In genomic region chr6:7907159-7907558, GRCh38 we compare ENCODE assay signal across 1 cellular context.
TF ChIP-seq lines count a peak whose summit lies in the region.

No MANE protein-coding gene starts in this region.

TF ChIP-seq in GM12878, 131 proteins besides CTCF, POLR2A, EP300 and RAD21 (continued from another document):
- no peak for TF ChIP-seq FOS (IDR thresholded peaks at IDR 0.05; ENCODE audit: borderline replicate concordance, extremely low read depth, insufficient read length)
- TF ChIP-seq POLR2AphosphoS2 (IDR thresholded peaks at IDR 0.05; ENCODE audit: low read depth, low read length), result no peak
- TF ChIP-seq SMAD5 (IDR thresholded peaks at IDR 0.05; ENCODE audit: low read depth), result no peak
TF ChIP-seq in GM12878: peak in this region for 0.
